21 cellular contexts compared by ENCODE assay signal in genomic region chr2:39537150-39537549, GRCh38.
DNase-seq lines count a peak whose midpoint lies in the region; ATAC-seq lines count a peak whose summit lies in the region.
"Had no signal": no experiment of that assay in that cellular context is flagged by ENCODE, and none has a peak within 500 bp of the region (broad histone marks: within the 10 kb centered on the region; RNA-seq: fewer than 3 reads in every experiment).

No MANE protein-coding gene starts in this region.

- peaks cover 20% of the 10 kb centered on the region for H3K27me3 Mint-ChIP-seq in activated T-cell treated with anti-CD3 and anti-CD28 coated beads, Interleukin-2, amount 50 U/mL, for 72 hours (ENCODE audit: low read depth)
- no peaks in the 10 kb centered on the region for H3K27me3 Mint-ChIP-seq in activated T-helper 17 cell treated with anti-CD3 and anti-CD28 coated beads, Interleukin-2, amount 50 U/mL, for 72 hours

- H3K4me3 ChIP-seq in skeletal muscle satellite cell (ENCODE audit: low read length), result no peak overlapping the region
- H3K4me3 ChIP-seq: BLaER1 treated with 17β-estradiol and CSF1 and Interleukin-3, amounts not matched to agents 10 nM and 100 nM had no signal

- no peak overlapping the region for H3K4me3 Mint-ChIP-seq in activated T-cell treated with anti-CD3 and anti-CD28 coated beads, Interleukin-2, amount 50 U/mL, for 72 hours
- H3K4me3 Mint-ChIP-seq in activated T-helper 17 cell treated with anti-CD3 and anti-CD28 coated beads, Interleukin-2, amount 50 U/mL, for 72 hours, result no peak overlapping the region
- H3K4me3 Mint-ChIP-seq: CD4-positive, alpha-beta memory T cell had no signal

- peaks cover 0 to 2% of the 10 kb centered on the region in 2 donors for H3K9me3 Mint-ChIP-seq in activated T-cell treated with anti-CD3 and anti-CD28 coated beads, Interleukin-2, amount 50 U/mL, for 72 hours
- H3K9me3 Mint-ChIP-seq in activated T-helper 17 cell treated with anti-CD3 and anti-CD28 coated beads, Interleukin-2, amount 50 U/mL, for 72 hours, result no peaks in the 10 kb centered on the region
- H3K9me3 Mint-ChIP-seq: CD4-positive, alpha-beta memory T cell had no signal

- H3K4me1 ChIP-seq in skeletal muscle satellite cell (ENCODE audit: control insufficient read depth, insufficient read depth, low read length), result peaks cover 26% of the 10 kb centered on the region
- H3K4me1 ChIP-seq: Caco-2 had no signal

- ATAC-seq in activated CD4-positive, CD25-positive, alpha-beta regulatory T cell treated with anti-CD3 and anti-CD28 coated beads, Interleukin-2, amount 50 U/mL, for 24 hours, result peak; percentile 50 to 63
- peak; percentile 56 to 60 for ATAC-seq in activated T-cell treated with anti-CD3 and anti-CD28 coated beads, Interleukin-2, amount 50 U/mL, for 72 hours (replicated peaks in 1 of 2)
- ATAC-seq in activated T-helper 17 cell treated with anti-CD3 and anti-CD28 coated beads, Interleukin-2, amount 50 U/mL, for 72 hours (replicated peaks), result peak; percentile 51

- H3K27ac Mint-ChIP-seq in activated T-cell treated with anti-CD3 and anti-CD28 coated beads, Interleukin-2, amount 50 U/mL, for 72 hours, result no peak overlapping the region
- no peak overlapping the region for H3K27ac Mint-ChIP-seq in activated T-helper 17 cell treated with anti-CD3 and anti-CD28 coated beads, Interleukin-2, amount 50 U/mL, for 72 hours
- H3K27ac Mint-ChIP-seq: CD4-positive, alpha-beta memory T cell had no signal

- peak overlapping the region; percentile 0 for H3K9ac ChIP-seq in skeletal muscle satellite cell (ENCODE audit: low read depth, low read length)
- H3K9ac ChIP-seq: BLaER1 treated with 17β-estradiol and CSF1 and Interleukin-3, amounts not matched to agents 10 nM and 100 nM had no signal

- H3K36me3 ChIP-seq in skeletal muscle satellite cell (ENCODE audit: insufficient read depth, low read length), result no peaks in the 10 kb centered on the region
- H3K36me3 ChIP-seq: BLaER1 treated with 17β-estradiol and CSF1 and Interleukin-3, amounts not matched to agents 10 nM and 100 nM had no signal

- peaks cover 2 to 5% of the 10 kb centered on the region in 2 donors for H3K36me3 Mint-ChIP-seq in activated T-cell treated with anti-CD3 and anti-CD28 coated beads, Interleukin-2, amount 50 U/mL, for 72 hours (ENCODE audit: insufficient read depth in 2 of 2)
- H3K36me3 Mint-ChIP-seq in activated T-helper 17 cell treated with anti-CD3 and anti-CD28 coated beads, Interleukin-2, amount 50 U/mL, for 72 hours (ENCODE audit: low read depth), result no peaks in the 10 kb centered on the region
- H3K36me3 Mint-ChIP-seq: CD4-positive, alpha-beta memory T cell had no signal

- no peak overlapping the region for H3K4me2 ChIP-seq in skeletal muscle satellite cell (ENCODE audit: low read length)
- H3K4me2 ChIP-seq: BLaER1 treated with 17β-estradiol and CSF1 and Interleukin-3, amounts not matched to agents 10 nM and 100 nM had no signal

- DNase-seq in activated CD4-positive, CD25-positive, alpha-beta regulatory T cell treated with anti-CD3 and anti-CD28 coated beads, Interleukin-2, amount 50 U/mL, for 72 hours, result no peak
- DNase-seq in activated T-cell treated with anti-CD3 and anti-CD28 coated beads, Interleukin-2, amount 50 U/mL, for 72 hours, result no peak
- DNase-seq in activated T-cell treated with anti-CD3 and anti-CD28 coated beads for 4 hours, result no peak
- no peak for DNase-seq in effector CD4-positive, alpha-beta T cell
- no peak for DNase-seq in SKM-1 treated with dmso at 0.1 percent for 144 hours (lab: John Stamatoyannopoulos, UW; ENCODE audit: unreplicated experiment)
- DNase-seq: Caco-2; CD4-positive, alpha-beta memory T cell; DMS 273 treated with DMSO at 0.1 percent for 48 hours; DMS79 treated with DMSO at 0.1 percent for 48 hours; KBM-7; MM.1S; NCI-H1048; NCI-H1417 treated with DMSO at 0.1 percent for 48 hours; NCI-H187; NCI-H446; NCI-H526; OCI-M1 had no signal

- H3K4me1 Mint-ChIP-seq in activated T-cell treated with anti-CD3 and anti-CD28 coated beads, Interleukin-2, amount 50 U/mL, for 72 hours (ENCODE audit: low read depth), result peaks cover 21% of the 10 kb centered on the region
- H3K4me1 Mint-ChIP-seq in activated T-helper 17 cell treated with anti-CD3 and anti-CD28 coated beads, Interleukin-2, amount 50 U/mL, for 72 hours, result peaks cover 5% of the 10 kb centered on the region
- H3K4me1 Mint-ChIP-seq: CD4-positive, alpha-beta memory T cell had no signal

- no peaks in the 10 kb centered on the region for H3K9me3 ChIP-seq in skeletal muscle satellite cell (replicated peaks; ENCODE audit: low read length)
- H3K9me3 ChIP-seq: Caco-2 had no signal

- no peaks in the 10 kb centered on the region for H3K27me3 ChIP-seq in skeletal muscle satellite cell (ENCODE audit: control insufficient read depth, insufficient read depth, low read length)
- H3K27me3 ChIP-seq: BLaER1 treated with 17β-estradiol and CSF1 and Interleukin-3, amounts not matched to agents 10 nM and 100 nM had no signal
